ENCODE assay signal across 11 cellular contexts in genomic region chr22:21936151-21936778, GRCh38. TPM values are rescaled to one million over a fixed set of nuclear protein-coding genes. Genes with fewer than 3 reads are reported as not detected.
DNase-seq lines count a peak whose midpoint lies in the region; ATAC-seq and TF ChIP-seq lines count a peak whose summit lies in the region.
"Had no signal": no experiment of that assay in that cellular context is flagged by ENCODE, and none has a peak within 500 bp of the region (broad histone marks: within the 10 kb centered on the region; RNA-seq: fewer than 3 reads in every experiment).

No MANE protein-coding gene starts in this region.

- no peaks in the 10 kb centered on the region for H3K9me3 Mint-ChIP-seq in CD8-positive, alpha-beta T cell

- no peak overlapping the region for H3K4me3 Mint-ChIP-seq in CD8-positive, alpha-beta T cell

- H3K27me3 ChIP-seq in heart right ventricle = no peaks in the 10 kb centered on the region
- no peaks in the 10 kb centered on the region for H3K27me3 ChIP-seq in gastrocnemius medialis
- no peaks in the 10 kb centered on the region for H3K27me3 ChIP-seq in testis
- H3K27me3 ChIP-seq in CD8-positive, alpha-beta T cell (ENCODE audit: insufficient read depth, low read length) = no peaks in the 10 kb centered on the region
- H3K27me3 ChIP-seq: foreskin keratinocyte had no signal

- peaks cover 19 to 65% (median 58%) of the 10 kb centered on the region in 9 donors for H3K4me1 ChIP-seq in heart right ventricle
- peaks cover 39 to 42% of the 10 kb centered on the region in 2 donors for H3K4me1 ChIP-seq in gastrocnemius medialis
- H3K4me1 ChIP-seq in testis = peaks cover 21% of the 10 kb centered on the region
- H3K4me1 ChIP-seq in CD8-positive, alpha-beta T cell (ENCODE audit: insufficient read depth, low read length) = peaks cover 14% of the 10 kb centered on the region

- H3K36me3 Mint-ChIP-seq in CD8-positive, alpha-beta T cell = peaks cover 20% of the 10 kb centered on the region

- TF ChIP-seq CTCF in heart right ventricle (IDR thresholded peaks at IDR 0.05) (no peak), gastrocnemius medialis (IDR thresholded peaks at IDR 0.05 in 4 of 5, conservative IDR thresholded peaks at IDR 0.05 in 1 of 5) (no peak), testis (IDR thresholded peaks at IDR 0.05) (no peak)
- TF ChIP-seq CTCF in CD8-positive, alpha-beta T cell (IDR thresholded peaks at IDR 0.05) = no peak

- H3K27ac Mint-ChIP-seq in CD8-positive, alpha-beta T cell = no peak overlapping the region

- H3K4me3 ChIP-seq in heart right ventricle (no peak overlapping the region), gastrocnemius medialis (no peak overlapping the region), testis (no peak overlapping the region)
- H3K4me3 ChIP-seq in CD8-positive, alpha-beta T cell (ENCODE audit: low read depth, low read length) = no peak overlapping the region

- H3K9me3 ChIP-seq in heart right ventricle (no peaks in the 10 kb centered on the region), gastrocnemius medialis (no peaks in the 10 kb centered on the region), testis (no peaks in the 10 kb centered on the region)
- H3K9me3 ChIP-seq in CD8-positive, alpha-beta T cell (ENCODE audit: low read length) = no peaks in the 10 kb centered on the region

- in situ Hi-C loops in gastrocnemius medialis (cut with MboI; ENCODE audit: low sequenced_read_pairs in 4 of 4) = loop anchor here in 2 of 4 donors (5.0 to 10.0 kb wide), 2 partner anchors 221 to 224 kb away; no protein-coding TSS in a partner anchor

- H3K27me3 Mint-ChIP-seq in CD8-positive, alpha-beta T cell (ENCODE audit: low read depth) = no peaks in the 10 kb centered on the region

- DNase-seq in GDM1 (lab: John Stamatoyannopoulos, UW) (peak; percentile 85), heart right ventricle (no peak), gastrocnemius medialis (peak in 1 of 2 donors; percentile 38), NCI-H146 (lab: John Stamatoyannopoulos, UW) (no peak), testis (no peak)
- no peak for DNase-seq in CD8-positive, alpha-beta T cell
- DNase-seq: stimulated activated naive CD8-positive, alpha-beta T cell treated with anti-CD3 and anti-CD28 coated beads, Interleukin-15, Interleukin-2, amounts not matched to agents 100 U/mL and 50 U/mL, for 24 hours; SW 1271 had no signal

- no peak for ATAC-seq in heart right ventricle
- ATAC-seq in gastrocnemius medialis = no peak
- ATAC-seq in HG03354 (IDR thresholded peaks at IDR 0.05; ENCODE audit: poor library complexity, severe bottlenecking, unreplicated experiment) = no peak
- ATAC-seq in CD8-positive, alpha-beta T cell = no peak
- ATAC-seq: foreskin keratinocyte; stimulated activated naive CD8-positive, alpha-beta T cell treated with anti-CD3 and anti-CD28 coated beads, Interleukin-15, Interleukin-2, amounts not matched to agents 100 U/mL and 50 U/mL, for 24 hours had no signal

- peak overlapping the region; percentile 93 for H3K27ac ChIP-seq in adipose tissue (ENCODE audit: low read depth, low read length)
- peak overlapping the region in 9 of 10 donors; percentile 90 to 98 (median 96) for H3K27ac ChIP-seq in heart right ventricle
- H3K27ac ChIP-seq in gastrocnemius medialis = peak overlapping the region; percentile 79 to 90 (median 86)
- peak overlapping the region in 1 of 2 donors; percentile 95 for H3K27ac ChIP-seq in testis
- H3K27ac ChIP-seq in CD8-positive, alpha-beta T cell (ENCODE audit: low read depth, low read length) = no peak overlapping the region

- peaks cover 27% of the 10 kb centered on the region for H3K4me1 Mint-ChIP-seq in CD8-positive, alpha-beta T cell (ENCODE audit: low read depth)

- POLR2A ChIA-PET in CD8-positive, alpha-beta T cell (lab: Charles Lee) = interaction anchor here (0.7 kb wide), 1 partner anchor 14 kb away, joined by 4 read pairs; no protein-coding TSS in a partner anchor

- intact Hi-C loops in heart right ventricle (cut with DNase I) = loop anchor here in 9 of 10 donors (2.0 to 10.0 kb wide), 6 partner anchors 17 to 224 kb away; partner anchors contain the start of genes MAPK1 (in 4 of the 9) and PPM1F (in 1 of the 9)
- intact Hi-C loops in gastrocnemius medialis (cut with DNase I; ENCODE audit: low total_unique reads) = loop anchor here (5.0 to 10.0 kb wide), 3 partner anchors 69 to 269 kb away; partner anchors contain the start of genes MAPK1 and PPIL2
- intact Hi-C loops in testis (cut with DNase I; ENCODE audit: low total_unique reads) = loop anchor here (10.0 kb wide), 1 partner anchor 161 kb away; no protein-coding TSS in a partner anchor
- intact Hi-C loops in CD8-positive, alpha-beta T cell (cut with DNase I, micrococcal nuclease) = no loop called here

- H3K36me3 ChIP-seq in heart right ventricle (peaks cover 3 to 69% (median 21%) of the 10 kb centered on the region in 9 donors), gastrocnemius medialis (peaks cover 0 to 23% of the 10 kb centered on the region in 2 donors), testis (ENCODE audit: low read depth, missing control alignments) (no peaks in the 10 kb centered on the region)
- H3K36me3 ChIP-seq in CD8-positive, alpha-beta T cell (ENCODE audit: insufficient read depth, low read length) = peaks cover 14% of the 10 kb centered on the region

- CTCF ChIA-PET in CD8-positive, alpha-beta T cell (lab: Charles Lee) = interaction anchor here (1.5 to 13.0 kb wide), 5 partner anchors 14 to 223 kb away, joined by 4 to 197 read pairs (median 10); partner anchors contain the start of gene PPM1F

- WGBS in adipose tissue, 3 donors = 48 to 86% (median 59%) methylated on average over 15 of the region's 15 CpGs
- WGBS in heart right ventricle, 2 donors = 67 to 77% methylated on average over 15 of the region's 15 CpGs
- 75 to 91% methylated on average over 14 to 15 of the region's 15 CpGs for WGBS in testis, 2 donors

- TF ChIP-seq POLR2A in gastrocnemius medialis (IDR thresholded peaks at IDR 0.05) (no peak), testis (IDR thresholded peaks at IDR 0.05) (no peak)

RNA-seq across cellular contexts. Expression of gene PPM1F, which starts 16.4 kb away (rescaled TPM):
- polyA plus RNA-seq in adipose tissue (10 to 100 TPM in 2 of 3 donors, 1 to 10 TPM in 1; 8.0 to 26.8 (median 23.4) TPM), heart right ventricle (10 to 100 TPM; 11.8 to 12.3 TPM), testis (ENCODE audit: insufficient read depth, low read depth, low replicate concordance) (17.4 TPM)
- total RNA-seq in heart right ventricle (10 to 100 TPM; 14.3 to 31.4 (median 19.0) TPM), gastrocnemius medialis (10 to 100 TPM; 10.2 to 13.8 (median 11.0) TPM), testis (10 to 100 TPM; 22.4 to 22.7 TPM)
- 10 to 100 TPM; 12.7 to 13.5 TPM for total RNA-seq in CD8-positive, alpha-beta T cell

RNA-seq across cellular contexts. Expression of gene TOP3B, which starts 46.3 kb away (rescaled TPM):
- 10 to 100 TPM in 2 of 3 donors, 1 to 10 TPM in 1; 6.8 to 11.4 (median 10.2) TPM for polyA plus RNA-seq in adipose tissue
- total RNA-seq in heart right ventricle = 10 to 100 TPM in 7 of 10 donors, 1 to 10 TPM in 3; 8.4 to 18.4 (median 10.8) TPM
- 10 to 100 TPM in 1 of 2 donors, 1 to 10 TPM in 1; 7.8 to 20.0 TPM for polyA plus RNA-seq in heart right ventricle
- 10 to 100 TPM in 3 of 4 donors, 1 to 10 TPM in 1; 8.2 to 15.7 (median 14.2) TPM for total RNA-seq in gastrocnemius medialis
- 10 to 100 TPM; 65.5 to 70.5 TPM for total RNA-seq in testis
- polyA plus RNA-seq in testis (ENCODE audit: insufficient read depth, low read depth, low replicate concordance) = 19.1 TPM
- total RNA-seq in CD8-positive, alpha-beta T cell = 10 to 100 TPM; 71.4 to 74.3 TPM

Comparison
In these comparisons a context has a peak if more than half of its experiments do, and no peak if none do; other contexts are left out.
1. intact Hi-C loops: an anchor here in heart right ventricle (2.0 to 10.0 kb wide), gastrocnemius medialis (5.0 to 10.0 kb wide) and testis (10.0 kb wide); none called in CD8-positive, alpha-beta T cell.